Comparison of ENCODE assay signal across 22 cellular contexts in the genomic region with DNA sequence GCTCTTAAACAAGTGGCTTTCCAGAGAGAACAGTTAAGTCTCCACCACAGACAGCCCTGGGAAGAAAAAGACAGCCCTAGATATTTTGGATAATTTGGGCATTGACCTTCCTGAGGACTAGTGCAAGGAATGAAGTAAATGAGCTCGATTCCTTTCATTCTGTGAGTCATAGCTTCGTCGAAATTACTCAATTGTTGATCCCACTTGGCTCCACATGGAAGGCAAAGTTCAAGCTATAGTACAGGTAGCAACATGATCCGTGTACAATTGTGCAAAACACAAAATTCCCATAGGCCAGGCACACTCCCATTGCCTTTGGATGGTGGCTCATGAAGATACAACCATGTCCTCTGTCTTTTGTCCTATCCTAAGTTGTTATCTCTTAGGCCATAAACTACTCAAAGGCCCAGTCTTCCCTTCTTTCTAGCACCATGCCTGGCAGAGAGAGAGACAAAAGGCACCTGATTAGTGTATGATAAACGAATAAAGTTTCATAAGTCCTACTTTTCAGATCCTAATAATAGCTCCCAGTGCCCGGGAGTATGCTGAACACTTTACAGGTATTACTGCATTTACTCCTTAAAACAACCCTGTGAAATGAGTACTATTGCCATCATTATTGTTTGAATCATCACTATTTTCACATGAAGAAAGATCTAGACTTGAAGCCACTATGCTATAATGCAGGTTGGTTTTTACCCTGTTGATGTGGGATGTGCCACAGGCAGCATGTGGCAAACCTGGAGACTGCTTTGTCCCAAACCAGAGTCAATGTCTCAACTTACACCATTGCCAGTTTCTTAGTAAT.
DNase-seq lines count a peak whose midpoint lies in the region; ATAC-seq, FAIRE-seq and TF ChIP-seq lines count a peak whose summit lies in the region.
"Had no signal": no experiment of that assay in that cellular context is flagged by ENCODE, and none has a peak within 500 bp of the region (broad histone marks: within the 10 kb centered on the region; RNA-seq: fewer than 3 reads in every experiment).

No MANE protein-coding gene starts in this region.

- intact Hi-C loops in MCF 10A (cut with micrococcal nuclease) (no loop called here), breast epithelium (cut with DNase I; ENCODE audit: low total_unique reads) (no loop called here), mammary epithelial cell (cut with micrococcal nuclease) (loop anchor here (2.0 kb wide), 1 partner anchor 34 kb away; no protein-coding TSS in a partner anchor)

- CTCF ChIA-PET in MCF 10A (lab: Yijun Ruan, JAX), result interaction anchor here (0.8 to 15.8 kb wide), 16 partner anchors 9 to 282 kb away, joined by 3 to 277 read pairs (median 4); no protein-coding TSS in a partner anchor
- CTCF ChIA-PET in mammary epithelial cell (lab: Charles Lee; ENCODE audit: low non-redundant PET), result interaction anchor here (0.6 to 1.0 kb wide), 2 partner anchors 41 to 272 kb away, joined by 3 read pairs; no protein-coding TSS in a partner anchor

- H3K27me3 Mint-ChIP-seq in MCF 10A (ENCODE audit: insufficient read depth, unreplicated experiment), result no peaks in the 10 kb centered on the region
- H3K27me3 Mint-ChIP-seq: activated B cell treated with CpG ODN at 0.5 μM for 24 hours had no signal

- peaks cover 24% of the 10 kb centered on the region for H3K4me1 Mint-ChIP-seq in MCF 10A (ENCODE audit: insufficient read depth, unreplicated experiment)

- no TSS peak for BruUV-seq in MCF 10A (replicated peaks; lab: Mats Ljungman, UMichigan)
- BruUV-seq in mammary epithelial cell (replicated peaks; lab: Mats Ljungman, UMichigan), result no TSS peak

- peak overlapping the region; percentile 35 for H3K4me3 Mint-ChIP-seq in MCF 10A (ENCODE audit: unreplicated experiment)
- H3K4me3 Mint-ChIP-seq: activated B cell treated with CpG ODN at 0.5 μM for 24 hours; natural killer cell; T-helper 1 cell treated with Interleukin-12 subunit alpha and Interleukin-12 subunit beta and Interleukin-4 antibody, amounts not matched to agents 30 μg/mL and 1 μg/mL, for 36 hours had no signal

- H3K4me2 ChIP-seq in mammary epithelial cell (ENCODE audit: insufficient read depth, low read depth, low read length) (peak overlapping the region; percentile 44), keratinocyte (ENCODE audit: control insufficient read depth, extremely low read depth, insufficient read depth, low read depth, low read length) (peak overlapping the region; percentile 43)

- TF ChIP-seq CTCF in MCF 10A (IDR thresholded peaks at IDR 0.05; ENCODE audit: unreplicated experiment) (no peak), breast epithelium (IDR thresholded peaks at IDR 0.05) (no peak), mammary epithelial cell (conservative IDR thresholded peaks at IDR 0.05 in 1 of 2, IDR thresholded peaks at IDR 0.05 in 1 of 2; ENCODE audit: extremely low read depth in 1 of 2, insufficient read depth in 1 of 2, low read depth in 1 of 2, low read length in 2 of 2) (no peak), keratinocyte (optimal IDR thresholded peaks at IDR 0.05 in 1 of 3, IDR thresholded peaks at IDR 0.05 in 1 of 3, conservative IDR thresholded peaks at IDR 0.05 in 1 of 3; ENCODE audit: extremely low read depth in 1 of 3, insufficient read depth in 2 of 3, low read length in 3 of 3) (no peak)

- DNase-seq in MCF 10A (ENCODE audit: unreplicated experiment) (peak; percentile 95), breast epithelium (ENCODE audit: low spot score in 2 of 2) (no peak), mammary epithelial cell (peak; percentile 91), keratinocyte (ENCODE audit: low read depth, low spot score) (peak; percentile 63), NCI-H1092 (lab: John Stamatoyannopoulos, UW) (no peak), KG1 (lab: John Stamatoyannopoulos, UW) (no peak), SIG-M5 treated with dmso at 0.1 percent for 504 hours (lab: John Stamatoyannopoulos, UW; ENCODE audit: unreplicated experiment) (no peak)
- DNase-seq: activated B cell treated with CpG ODN at 0.5 μM for 24 hours; caudate nucleus; kidney; natural killer cell; NCI-H2029 treated with DMSO at 0.1 percent for 48 hours; NCI-H510A; SHP77 treated with DMSO at 0.1 percent for 48 hours; stimulated activated CD4-positive, alpha-beta T cell treated with anti-CD3 and anti-CD28 coated beads, Interleukin-4, amount 100 ng/mL, for 4 hours had no signal

- in situ Hi-C loops in mammary epithelial cell (cut with MboI; ENCODE audit: low sequenced_read_pairs in 2 of 2), result loop anchor here in 1 of 2 donors (5.0 kb wide), 2 partner anchors 89 to 274 kb away; no protein-coding TSS in a partner anchor

- H2AFZ ChIP-seq in mammary epithelial cell (ENCODE audit: low read depth, low read length) (peak overlapping the region; percentile 17), keratinocyte (ENCODE audit: control insufficient read depth, low read length) (peak overlapping the region; percentile 2)
- H2AFZ ChIP-seq: parathyroid adenoma had no signal

- H3K36me3 Mint-ChIP-seq in MCF 10A (ENCODE audit: insufficient read depth, unreplicated experiment), result no peaks in the 10 kb centered on the region
- H3K36me3 Mint-ChIP-seq: natural killer cell had no signal

- peak; percentile 96 for FAIRE-seq in keratinocyte (lab: Jason Lieb, UNC)
- FAIRE-seq: GM12892, kidney had no signal

- no peak overlapping the region for H3K4me3 ChIP-seq in breast epithelium
- no peak overlapping the region for H3K4me3 ChIP-seq in mammary epithelial cell (replicated peaks in 1 of 3; ENCODE audit: insufficient read depth in 1 of 3, low read depth in 2 of 3, low read length in 3 of 3)
- no peak overlapping the region for H3K4me3 ChIP-seq in keratinocyte (ENCODE audit: control insufficient read depth in 2 of 3, extremely low read depth in 1 of 3, insufficient read depth in 2 of 3, low read depth in 1 of 3, low read length in 3 of 3)
- H3K4me3 ChIP-seq: skin epidermis had no signal

- H3K9me3 Mint-ChIP-seq in MCF 10A (ENCODE audit: unreplicated experiment), result no peaks in the 10 kb centered on the region
- H3K9me3 Mint-ChIP-seq: activated B cell treated with CpG ODN at 0.5 μM for 24 hours; activated T-helper 2 cell treated with anti-CD3 and anti-CD28 coated beads, Interferon-gamma antibody, Interleukin-2, Interleukin-4, amounts not matched to agents 10 μg/mL and 5 μg/mL and 100 μg/mL, durations not matched to agents 14 hours and 24 hours and 36 hours; natural killer cell; T-helper 1 cell treated with Interleukin-12 subunit alpha and Interleukin-12 subunit beta and Interleukin-4 antibody, amounts not matched to agents 30 μg/mL and 1 μg/mL, for 36 hours had no signal

- no peaks in the 10 kb centered on the region for H4K20me1 ChIP-seq in mammary epithelial cell (ENCODE audit: insufficient read depth, low read length)
- no peaks in the 10 kb centered on the region for H4K20me1 ChIP-seq in keratinocyte (ENCODE audit: control insufficient read depth, extremely low read depth, insufficient read depth, low read length)

- dilution Hi-C loops in mammary epithelial cell (cut with HindIII; ENCODE audit: low sequenced_read_pairs), result loop anchor here (5.0 kb wide), 1 partner anchor 89 kb away; no protein-coding TSS in a partner anchor
- dilution Hi-C loops in keratinocyte (cut with MboI; ENCODE audit: extremely low pct_ligation_motif_present, low sequenced_read_pairs), result no loop called here

- POLR2A ChIA-PET in MCF 10A (lab: Yijun Ruan, JAX), result interaction anchor here (0.7 to 6.0 kb wide), 21 partner anchors 24 to 278 kb away, joined by 3 to 81 read pairs (median 6); partner anchors contain the start of genes LMBRD2, NADK2, SKP2 and SLC1A3

- no peaks in the 10 kb centered on the region for H3K27me3 ChIP-seq in breast epithelium
- no peaks in the 10 kb centered on the region for H3K27me3 ChIP-seq in mammary epithelial cell (ENCODE audit: insufficient read depth, low read length)
- H3K27me3 ChIP-seq in keratinocyte (ENCODE audit: control insufficient read depth, extremely low read depth, insufficient read depth, low read length), result no peaks in the 10 kb centered on the region

- H3K4me1 ChIP-seq in breast epithelium (no peaks in the 10 kb centered on the region), mammary epithelial cell (ENCODE audit: insufficient read depth, low read length) (peaks cover 23% of the 10 kb centered on the region), keratinocyte (ENCODE audit: control insufficient read depth, extremely low read depth, insufficient read depth, low read length) (peaks cover 31% of the 10 kb centered on the region)
- H3K4me1 ChIP-seq: parathyroid adenoma had no signal

- no peaks in the 10 kb centered on the region for H3K36me3 ChIP-seq in breast epithelium
- no peaks in the 10 kb centered on the region for H3K36me3 ChIP-seq in mammary epithelial cell (ENCODE audit: insufficient read depth, low read length)
- no peaks in the 10 kb centered on the region for H3K36me3 ChIP-seq in keratinocyte (ENCODE audit: control insufficient read depth in 2 of 2, extremely low read depth in 1 of 2, insufficient read depth in 2 of 2, low read length in 2 of 2)

- 35% methylated on average over 5 of the region's 6 CpGs for WGBS in mammary epithelial cell (ENCODE audit: low coverage, missing lambda C conversion rate)

- no peak overlapping the region for H3K9ac ChIP-seq in mammary epithelial cell (ENCODE audit: insufficient read depth, low read length)
- H3K9ac ChIP-seq in keratinocyte (ENCODE audit: control insufficient read depth, extremely low read depth, insufficient read depth, low read length), result peak overlapping the region; percentile 20
- H3K9ac ChIP-seq: parathyroid adenoma had no signal

- no peak for TF ChIP-seq POLR2A in breast epithelium (IDR thresholded peaks at IDR 0.05)

- ATAC-seq in GM18502 (IDR thresholded peaks at IDR 0.05; ENCODE audit: poor library complexity, unreplicated experiment), result no peak

- no peaks in the 10 kb centered on the region for H3K9me1 ChIP-seq in keratinocyte (ENCODE audit: control insufficient read depth, extremely low read depth, insufficient read depth, low read length)

- H3K27ac ChIP-seq in breast epithelium (no peak overlapping the region), mammary epithelial cell (ENCODE audit: insufficient read depth, low read depth, low read length) (peak overlapping the region; percentile 23), keratinocyte (ENCODE audit: control insufficient read depth, insufficient read depth, low read length) (peak overlapping the region; percentile 68)
- H3K27ac ChIP-seq: C4-2B, parathyroid adenoma had no signal

- H3K79me2 ChIP-seq in mammary epithelial cell (ENCODE audit: insufficient read depth, low read length), result no peaks in the 10 kb centered on the region
- no peaks in the 10 kb centered on the region for H3K79me2 ChIP-seq in keratinocyte (ENCODE audit: control insufficient read depth, insufficient read depth, low read length)
- H3K79me2 ChIP-seq: parathyroid adenoma had no signal

- peak overlapping the region; percentile 66 for H3K27ac Mint-ChIP-seq in MCF 10A (ENCODE audit: low read depth, unreplicated experiment)
- H3K27ac Mint-ChIP-seq: activated B cell treated with CpG ODN at 0.5 μM for 24 hours; activated T-helper 2 cell treated with anti-CD3 and anti-CD28 coated beads, Interferon-gamma antibody, Interleukin-2, Interleukin-4, amounts not matched to agents 10 μg/mL and 5 μg/mL and 100 μg/mL, durations not matched to agents 14 hours and 24 hours and 36 hours; T-helper 1 cell treated with Interleukin-12 subunit alpha and Interleukin-12 subunit beta and Interleukin-4 antibody, amounts not matched to agents 30 μg/mL and 1 μg/mL, for 36 hours had no signal

- no peaks in the 10 kb centered on the region for H3K9me3 ChIP-seq in breast epithelium
- no peaks in the 10 kb centered on the region for H3K9me3 ChIP-seq in mammary epithelial cell (replicated peaks; ENCODE audit: insufficient read depth, low read length)
- H3K9me3 ChIP-seq in keratinocyte (ENCODE audit: control insufficient read depth, low read depth, low read length), result no peaks in the 10 kb centered on the region

Comparison
In these comparisons a context has a peak if more than half of its experiments do, and no peak if none do; other contexts are left out.
1. DNase-seq: peak in MCF 10A (single experiment), mammary epithelial cell (single experiment) and keratinocyte (single experiment); none in breast epithelium (0 of 2), NCI-H1092 (single experiment), KG1 (single experiment) and SIG-M5 treated with dmso at 0.1 percent for 504 hours (single experiment).
2. H3K27ac ChIP-seq: peak in mammary epithelial cell (single experiment) and keratinocyte (single experiment); none in breast epithelium (0 of 2).